ENCODE assay signal across 27 cellular contexts in the genomic region with DNA sequence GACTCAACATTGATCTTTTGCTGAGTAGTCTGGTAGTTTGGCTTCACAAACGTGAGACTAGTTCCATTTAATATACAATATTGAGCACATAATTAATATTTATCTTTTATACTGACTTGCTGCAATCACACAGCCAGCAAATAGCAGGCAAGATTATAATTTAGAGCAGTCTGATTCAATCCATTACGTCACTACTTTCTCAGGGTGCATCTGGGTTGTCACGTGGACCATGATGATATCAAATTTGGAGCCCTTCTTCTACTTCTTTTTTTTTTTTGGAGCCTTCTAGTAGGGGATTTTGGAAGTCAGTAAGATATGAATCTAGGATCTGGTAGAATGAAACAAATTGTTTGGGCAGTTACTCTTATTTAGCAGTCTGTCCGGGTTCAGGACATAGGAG.
"Had no signal": no experiment of that assay in that cellular context is flagged by ENCODE, and none has a peak within 500 bp of the region (broad histone marks: within the 10 kb centered on the region; RNA-seq: fewer than 3 reads in every experiment).

No MANE protein-coding gene starts in this region.

- H3K4me1 ChIP-seq: stomach, testis, thyroid gland, tibial artery, tibial nerve, transverse colon, upper lobe of left lung, upper lobe of right lung, uterus, vagina had no signal

- H3K9me3 ChIP-seq: suprapubic skin, testis, thyroid gland, upper lobe of left lung, upper lobe of right lung, uterus, vagina had no signal

- H3K27ac ChIP-seq: stomach, suprapubic skin, testis, thoracic aorta, thyroid gland, tibial artery, tibial nerve, transverse colon, upper lobe of left lung, upper lobe of right lung, uterus, vagina had no signal

- H3K4me3 ChIP-seq: stomach, suprapubic skin, testis, thoracic aorta, thyroid gland, tibial artery, tibial nerve, transverse colon, upper lobe of left lung, upper lobe of right lung, uterus, vagina had no signal

- ATAC-seq: stimulated activated effector memory CD8-positive, alpha-beta T cell treated with anti-CD3 and anti-CD28 coated beads, Interleukin-12 subunit alpha, Interleukin-12 subunit beta, amount 100 ng/mL, for 72 hours; stimulated activated memory B cell treated with anti-CD40 and anti-IgM and Interleukin-4, amounts not matched to agents 10 μg/mL and 1 μg/mL and 100 μg/mL, for 72 hours; stimulated activated naive B cell treated with anti-CD40 and anti-IgM and Interleukin-4, amounts not matched to agents 10 μg/mL and 1 μg/mL and 100 μg/mL, for 72 hours; stimulated activated naive CD8-positive, alpha-beta T cell treated with anti-CD3 and anti-CD28 coated beads, Interleukin-15, amount 100 ng/mL, for 72 hours; stimulated activated naive CD8-positive, alpha-beta T cell treated with anti-CD3 and anti-CD28 coated beads, Interleukin-15, Interleukin-2, amounts not matched to agents 100 U/mL and 50 U/mL, for 24 hours; upper lobe of right lung had no signal

- DNase-seq: stimulated activated CD4-positive, alpha-beta T cell treated with anti-CD3 and anti-CD28 coated beads, Interleukin-2, amount 100 ng/mL, for 48 hours; stimulated activated CD4-positive, alpha-beta T cell treated with anti-CD3 and anti-CD28 coated beads, Interleukin-4, amount 100 ng/mL, for 1 hour; stimulated activated CD4-positive, alpha-beta T cell treated with anti-CD3 and anti-CD28 coated beads, Interleukin-4, amount 100 ng/mL, for 24 hours; stimulated activated CD4-positive, alpha-beta T cell treated with anti-CD3 and anti-CD28 coated beads, Interleukin-4, amount 100 ng/mL, for 4 hours; stimulated activated CD8-positive, alpha-beta memory T cell treated with anti-CD3 and anti-CD28 coated beads, Interleukin-4, amount 100 ng/mL, for 48 hours; stimulated activated naive B cell treated with anti-CD40 and anti-IgM and Interleukin-4, amounts not matched to agents 10 μg/mL and 1 μg/mL and 100 μg/mL, for 72 hours; stimulated activated naive CD4-positive, alpha-beta T cell; stimulated activated naive CD4-positive, alpha-beta T cell treated with Interleukin-2 at 50 U/mL for 16 hours; stimulated activated naive CD8-positive, alpha-beta T cell treated with anti-CD3 and anti-CD28 coated beads, Interleukin-15, amount 100 ng/mL, for 72 hours; stimulated activated naive CD8-positive, alpha-beta T cell treated with anti-CD3 and anti-CD28 coated beads, Interleukin-15, Interleukin-2, amounts not matched to agents 100 U/mL and 50 U/mL, for 24 hours; stomach; substantia nigra; testis; thyroid gland; tibial artery; transverse colon; trophoblast cell; upper lobe of left lung; upper lobe of right lung; uterus had no signal

- H3K36me3 ChIP-seq: stomach, suprapubic skin, thoracic aorta, thyroid gland, tibial artery, tibial nerve, transverse colon, upper lobe of left lung, upper lobe of right lung, uterus, vagina had no signal

- FAIRE-seq: urothelium cell line had no signal

- H3K27me3 ChIP-seq: stomach, suprapubic skin, testis, thyroid gland, tibial artery, tibial nerve, transverse colon, upper lobe of left lung, upper lobe of right lung, uterus, vagina had no signal
